ENCODE assay signal across 1 cellular context in genomic region chr17:3982113-3982512, GRCh38.
TF ChIP-seq lines count a peak whose summit lies in the region.

No MANE protein-coding gene starts in this region.

TF ChIP-seq in H1, 55 proteins besides CTCF, POLR2A, EP300 and RAD21:
- TF ChIP-seq RXRA (IDR thresholded peaks at IDR 0.05; ENCODE audit: insufficient read depth, low read depth, low read length), result no peak
- no peak for TF ChIP-seq RNF2 (IDR thresholded peaks at IDR 0.05; ENCODE audit: borderline replicate concordance, low read depth, low read length, missing control alignments, poor library complexity, severe bottlenecking)
- no peak for TF ChIP-seq KDM5A (IDR thresholded peaks at IDR 0.05; ENCODE audit: low read length)
- no peak for TF ChIP-seq EGR1 (IDR thresholded peaks at IDR 0.05; ENCODE audit: borderline replicate concordance, low read depth, low read length)
- no peak for TF ChIP-seq TEAD4 (IDR thresholded peaks at IDR 0.05; ENCODE audit: low read depth, low read length)
- TF ChIP-seq KDM4A (IDR thresholded peaks at IDR 0.05; ENCODE audit: low read depth, low read length, severe bottlenecking), result no peak
- no peak for TF ChIP-seq GTF2F1 (IDR thresholded peaks at IDR 0.05; ENCODE audit: borderline replicate concordance, low read depth, low read length)
- no peak for TF ChIP-seq HDAC6 (IDR thresholded peaks at IDR 0.05; ENCODE audit: low read depth, low read length)
- no peak for TF ChIP-seq SUZ12 (IDR thresholded peaks at IDR 0.05; ENCODE audit: low read length)
- no peak for TF ChIP-seq BRCA1 (IDR thresholded peaks at IDR 0.05; ENCODE audit: low read depth, low read length)
- no peak for TF ChIP-seq NRF1 (IDR thresholded peaks at IDR 0.05; ENCODE audit: low read depth, low read length)
- no peak for TF ChIP-seq JUND (IDR thresholded peaks at IDR 0.05; ENCODE audit: low read length)
- no peak for TF ChIP-seq SP2 (IDR thresholded peaks at IDR 0.05; ENCODE audit: low read length)
- no peak for TF ChIP-seq KDM1A (IDR thresholded peaks at IDR 0.05; ENCODE audit: borderline replicate concordance, low read length)
- TF ChIP-seq YY1 (IDR thresholded peaks at IDR 0.05; ENCODE audit: low read depth, low read length), result no peak
- TF ChIP-seq CEBPB (IDR thresholded peaks at IDR 0.05; ENCODE audit: low read depth, low read length), result no peak
- TF ChIP-seq CBX5 (IDR thresholded peaks at IDR 0.05; ENCODE audit: low read depth, low read length), result no peak
- TF ChIP-seq TAF1 (IDR thresholded peaks at IDR 0.05; ENCODE audit: low read depth, low read length), result no peak
- TF ChIP-seq POLR2AphosphoS5 (IDR thresholded peaks at IDR 0.05; ENCODE audit: low read depth, low read length), result no peak
- no peak for TF ChIP-seq SP1 (IDR thresholded peaks at IDR 0.05; ENCODE audit: low read depth, low read length)
